ENCODE assay signal across 14 cellular contexts in the genomic region with DNA sequence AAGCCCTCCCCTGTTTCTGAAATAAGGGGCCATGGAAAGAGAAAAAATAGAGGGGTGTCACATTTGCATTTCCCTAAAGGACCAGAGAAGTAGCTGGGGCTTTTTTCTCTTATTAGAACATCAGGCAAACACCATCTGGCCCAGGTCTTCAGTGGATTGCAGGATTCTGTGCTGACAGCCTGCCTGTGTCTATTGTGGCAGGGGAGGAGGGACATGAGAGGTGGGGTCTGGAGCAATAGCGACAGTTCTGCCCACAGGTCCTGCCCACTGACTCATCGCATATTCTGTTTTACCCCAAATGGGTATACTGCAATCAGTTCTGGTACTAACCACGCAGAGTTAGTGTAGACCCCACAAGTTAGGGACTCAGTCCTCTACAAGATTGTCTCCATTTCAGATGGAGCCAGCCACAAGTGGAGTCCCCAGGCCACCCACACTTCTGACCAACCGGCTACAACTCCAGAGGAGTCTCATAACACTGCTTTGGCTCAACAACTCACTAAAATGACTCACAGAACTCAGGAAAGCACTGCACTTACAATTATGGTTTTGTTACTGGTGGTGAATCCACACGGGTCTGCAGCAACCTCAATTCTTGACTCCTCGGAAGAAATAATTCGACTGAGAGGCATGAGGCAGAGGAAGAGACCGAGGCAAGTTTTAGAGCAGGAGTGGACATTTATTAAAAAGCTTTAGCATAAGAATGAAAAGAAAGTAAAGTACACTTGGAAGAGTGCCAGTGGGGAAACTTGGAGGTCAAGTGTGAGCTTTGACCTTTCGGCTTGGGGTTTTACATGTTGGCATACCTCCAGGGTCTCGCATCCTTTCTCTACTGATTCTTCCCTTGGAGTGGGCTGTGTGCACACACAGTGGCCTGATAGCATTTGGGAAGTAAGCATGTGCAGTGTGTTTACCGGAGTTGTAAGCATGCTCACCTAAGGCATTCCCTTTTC.
DNase-seq lines count a peak whose midpoint lies in the region; ATAC-seq, FAIRE-seq and TF ChIP-seq lines count a peak whose summit lies in the region.
"Had no signal": no experiment of that assay in that cellular context is flagged by ENCODE, and none has a peak within 500 bp of the region (broad histone marks: within the 10 kb centered on the region; RNA-seq: fewer than 3 reads in every experiment).

No MANE protein-coding gene starts in this region.

- H3K9me3 Mint-ChIP-seq in activated naive CD4-positive, alpha-beta T cell treated with anti-CD3 and anti-CD28 coated beads for 36 hours = peaks cover 4% of the 10 kb centered on the region
- H3K9me3 Mint-ChIP-seq in activated CD8-positive, alpha-beta memory T cell treated with anti-CD3 and anti-CD28 coated beads, Interleukin-2, amount 10 ng/mL, durations not matched to agents 7 days and 5 days (ENCODE audit: low read depth) = no peaks in the 10 kb centered on the region
- H3K9me3 Mint-ChIP-seq: activated T-cell treated with anti-CD3 and anti-CD28 coated beads, Interleukin-2, amount 50 U/mL, for 72 hours had no signal

- POLR2A ChIA-PET in HepG2 (lab: Yijun Ruan, JAX) = no interaction called here

- no peak overlapping the region for H3K9ac ChIP-seq in HepG2 (ENCODE audit: insufficient read depth, low read depth, low read length)
- H3K9ac ChIP-seq: KMS-11 had no signal

- no peak for TF ChIP-seq EP300 in HepG2 (IDR thresholded peaks at IDR 0.05; ENCODE audit: low read depth in 2 of 2, low read length in 2 of 2)
- TF ChIP-seq EP300 in HepG2 (CRISPR knock-in tag; IDR thresholded peaks at IDR 0.05; ENCODE audit: borderline replicate concordance) = no peak
- TF ChIP-seq EP300 in stomach (IDR thresholded peaks at IDR 0.05) = no peak

- H3K27ac Mint-ChIP-seq in activated naive CD4-positive, alpha-beta T cell treated with anti-CD3 and anti-CD28 coated beads for 36 hours = no peak overlapping the region
- H3K27ac Mint-ChIP-seq in activated CD8-positive, alpha-beta memory T cell treated with anti-CD3 and anti-CD28 coated beads, Interleukin-2, amount 10 ng/mL, durations not matched to agents 7 days and 5 days = no peak overlapping the region
- H3K27ac Mint-ChIP-seq: activated CD4-positive, alpha-beta T cell treated with anti-CD3 and anti-CD28 coated beads for 36 hours; activated T-cell treated with anti-CD3 and anti-CD28 coated beads, Interleukin-2, amount 50 U/mL, for 72 hours had no signal

- no peak overlapping the region for H3K4me3 Mint-ChIP-seq in activated naive CD4-positive, alpha-beta T cell treated with anti-CD3 and anti-CD28 coated beads for 36 hours
- H3K4me3 Mint-ChIP-seq in activated CD8-positive, alpha-beta memory T cell treated with anti-CD3 and anti-CD28 coated beads, Interleukin-2, amount 10 ng/mL, durations not matched to agents 7 days and 5 days = no peak overlapping the region
- H3K4me3 Mint-ChIP-seq: activated CD4-positive, alpha-beta T cell treated with anti-CD3 and anti-CD28 coated beads for 36 hours; activated T-cell treated with anti-CD3 and anti-CD28 coated beads, Interleukin-2, amount 50 U/mL, for 72 hours had no signal

- H2AFZ ChIP-seq in HepG2 (ENCODE audit: low read length) = no peak overlapping the region

- no peak for FAIRE-seq in HepG2 (lab: Jason Lieb, UNC)

- TF ChIP-seq POLR2A in HepG2 (IDR thresholded peaks at IDR 0.05; ENCODE audit: insufficient read depth in 1 of 2, low read depth in 2 of 2, low read length in 2 of 2) (no peak), right lobe of liver (IDR thresholded peaks at IDR 0.05) (no peak), stomach (IDR thresholded peaks at IDR 0.05) (no peak)

- H3K9me3 ChIP-seq in HepG2 (ENCODE audit: low read length) (no peaks in the 10 kb centered on the region; the same call in 1 of the 2 replicates), right lobe of liver (no peaks in the 10 kb centered on the region), stomach (peaks cover 0 to under 1% (median 0%) of the 10 kb centered on the region in 4 donors)
- H3K9me3 ChIP-seq: transverse colon had no signal

- H3K36me3 Mint-ChIP-seq in activated naive CD4-positive, alpha-beta T cell treated with anti-CD3 and anti-CD28 coated beads for 36 hours (ENCODE audit: low read depth) = no peaks in the 10 kb centered on the region
- H3K36me3 Mint-ChIP-seq in activated CD8-positive, alpha-beta memory T cell treated with anti-CD3 and anti-CD28 coated beads, Interleukin-2, amount 10 ng/mL, durations not matched to agents 7 days and 5 days = no peaks in the 10 kb centered on the region

- no peak overlapping the region for H3K4me3 ChIP-seq in HepG2 (replicated peaks in 1 of 3; ENCODE audit: insufficient read depth in 1 of 3, low read depth in 2 of 3, low read length in 3 of 3)
- H3K4me3 ChIP-seq in right lobe of liver = no peak overlapping the region
- no peak overlapping the region for H3K4me3 ChIP-seq in stomach
- H3K4me3 ChIP-seq: transverse colon had no signal

- no peaks in the 10 kb centered on the region for H4K20me1 ChIP-seq in HepG2 (ENCODE audit: insufficient read depth, low read length)

- H3K27ac ChIP-seq in HepG2 (ENCODE audit: extremely low read length, insufficient read depth, low read length) (no peak overlapping the region), right lobe of liver (no peak overlapping the region), stomach (no peak overlapping the region)
- H3K27ac ChIP-seq: KMS-11, transverse colon had no signal

- H3K36me3 ChIP-seq in HepG2 (replicated peaks in 1 of 2; ENCODE audit: control insufficient read depth in 1 of 2, insufficient read depth in 2 of 2, low read length in 2 of 2) (no peaks in the 10 kb centered on the region), right lobe of liver (no peaks in the 10 kb centered on the region), stomach (no peaks in the 10 kb centered on the region)
- H3K36me3 ChIP-seq: transverse colon had no signal

- CTCF ChIA-PET in HepG2 (lab: Yijun Ruan, JAX; ENCODE audit: low intra/inter-chr PET ratio, low total read pairs) = no interaction called here
- CTCF ChIA-PET in activated naive CD4-positive, alpha-beta T cell treated with anti-CD3 and anti-CD28 coated beads for 36 hours (lab: Charles Lee) = no interaction called here
- CTCF ChIA-PET in activated CD8-positive, alpha-beta memory T cell treated with anti-CD3 and anti-CD28 coated beads, Interleukin-2, amount 10 ng/mL, durations not matched to agents 7 days and 5 days (lab: Charles Lee) = no interaction called here

- TF ChIP-seq RAD21 in HepG2 (CRISPR knock-in tag; IDR thresholded peaks at IDR 0.05) = no peak

- no peaks in the 10 kb centered on the region for H3K79me2 ChIP-seq in HepG2 (ENCODE audit: insufficient read depth, low read length)

- DNase-seq in HepG2 (ENCODE audit: low spot score) (no peak), right lobe of liver (no peak), amniotic epithelial cell (ENCODE audit: low read depth) (peak; percentile 35), iris pigment epithelial cell (ENCODE audit: low read depth) (peak; percentile 69), stomach (no peak)
- DNase-seq in activated naive CD4-positive, alpha-beta T cell treated with anti-CD3 and anti-CD28 coated beads for 36 hours = no peak
- DNase-seq in activated CD8-positive, alpha-beta memory T cell treated with anti-CD3 and anti-CD28 coated beads, Interleukin-2, amount 10 ng/mL, durations not matched to agents 7 days and 5 days = no peak
- DNase-seq: ACHN; activated CD4-positive, alpha-beta T cell treated with anti-CD3 and anti-CD28 coated beads for 36 hours; activated T-cell treated with anti-CD3 and anti-CD28 coated beads, Interleukin-2, amount 50 U/mL, for 72 hours; effector CD4-positive, alpha-beta T cell; transverse colon had no signal

- intact Hi-C loops in HepG2 (cut with micrococcal nuclease; ENCODE audit: unreplicated experiment) (no loop called here), right lobe of liver (cut with DNase I) (no loop called here), stomach (cut with DNase I; ENCODE audit: low total_unique reads) (no loop called here)
- intact Hi-C loops in activated naive CD4-positive, alpha-beta T cell treated with anti-CD3 and anti-CD28 coated beads for 36 hours (cut with micrococcal nuclease) = no loop called here

- WGBS in HepG2 (ENCODE audit: low lambda C conversion rate) = 44% methylated on average over 11 of the region's 11 CpGs
- WGBS in right lobe of liver (ENCODE audit: insufficient coverage, low coverage, low lambda C conversion rate, missing lambda C conversion rate) = 71% methylated on average over 8 of the region's 11 CpGs
- 74 to 81% (median 79%) methylated on average over 10 to 11 of the region's 11 CpGs for WGBS in stomach, 5 donors

- in situ Hi-C loops in HepG2 (cut with HindIII; ENCODE audit: extremely low pct_ligation_motif_present, low pct_unique_long_range_greater_than_20kb) = no loop called here

- H3K27me3 ChIP-seq in HepG2 (ENCODE audit: control insufficient read depth in 1 of 2, insufficient read depth in 2 of 2, low read length in 2 of 2) (peaks cover 0 to 8% of the 10 kb centered on the region in 2 experiments; a peak in 3 of 5 replicates), right lobe of liver (no peaks in the 10 kb centered on the region), stomach (no peaks in the 10 kb centered on the region)
- H3K27me3 ChIP-seq: transverse colon had no signal

- no peak for TF ChIP-seq CTCF in HepG2 (CRISPR knock-in tag; IDR thresholded peaks at IDR 0.05)
- TF ChIP-seq CTCF in right lobe of liver (IDR thresholded peaks at IDR 0.05) = no peak
- TF ChIP-seq CTCF in stomach (IDR thresholded peaks at IDR 0.05) = no peak

- no TSS peak for BruUV-seq in HepG2 (replicated peaks; lab: Mats Ljungman, UMichigan)

- peaks cover 6% of the 10 kb centered on the region for H3K4me1 Mint-ChIP-seq in activated naive CD4-positive, alpha-beta T cell treated with anti-CD3 and anti-CD28 coated beads for 36 hours (ENCODE audit: low read depth)
- no peaks in the 10 kb centered on the region for H3K4me1 Mint-ChIP-seq in activated CD8-positive, alpha-beta memory T cell treated with anti-CD3 and anti-CD28 coated beads, Interleukin-2, amount 10 ng/mL, durations not matched to agents 7 days and 5 days
- H3K4me1 Mint-ChIP-seq: activated CD4-positive, alpha-beta T cell treated with anti-CD3 and anti-CD28 coated beads for 36 hours had no signal

- H3K4me1 ChIP-seq in HepG2 (ENCODE audit: insufficient read depth, low read length) (peaks cover 32% of the 10 kb centered on the region; the same call in 1 of the 2 replicates), right lobe of liver (peaks cover 0 to 7% (median 0%) of the 10 kb centered on the region in 4 donors), stomach (no peaks in the 10 kb centered on the region)

- H3K4me2 ChIP-seq in HepG2 (ENCODE audit: low read depth, low read length) = no peak overlapping the region
- H3K4me2 ChIP-seq: KMS-11 had no signal

- H3K27me3 Mint-ChIP-seq in activated naive CD4-positive, alpha-beta T cell treated with anti-CD3 and anti-CD28 coated beads for 36 hours (ENCODE audit: low read depth) = peaks cover 7% of the 10 kb centered on the region
- H3K27me3 Mint-ChIP-seq in activated CD8-positive, alpha-beta memory T cell treated with anti-CD3 and anti-CD28 coated beads, Interleukin-2, amount 10 ng/mL, durations not matched to agents 7 days and 5 days = peaks cover 11% of the 10 kb centered on the region
- H3K27me3 Mint-ChIP-seq: activated CD4-positive, alpha-beta T cell treated with anti-CD3 and anti-CD28 coated beads for 36 hours had no signal

- ATAC-seq in HepG2 = peak; percentile 34; the same call in 1 of the 3 replicates
- no peak for ATAC-seq in right lobe of liver
- ATAC-seq in HG03342 (IDR thresholded peaks at IDR 0.05; ENCODE audit: unreplicated experiment) = no peak
- no peak for ATAC-seq in activated CD8-positive, alpha-beta memory T cell treated with anti-CD3 and anti-CD28 coated beads, Interleukin-2, amount 10 ng/mL, durations not matched to agents 7 days and 5 days
- ATAC-seq: activated CD4-positive, alpha-beta T cell treated with anti-CD3 and anti-CD28 coated beads for 36 hours; activated T-cell treated with anti-CD3 and anti-CD28 coated beads, Interleukin-2, amount 50 U/mL, for 72 hours had no signal

Comparison
In these comparisons a context has a peak if more than half of its experiments do, and no peak if none do; other contexts are left out.
1. DNase-seq: peak in amniotic epithelial cell (single experiment) and iris pigment epithelial cell (single experiment); none in HepG2 (single experiment), right lobe of liver (0 of 3), activated naive CD4-positive, alpha-beta T cell treated with anti-CD3 and anti-CD28 coated beads for 36 hours (single experiment), stomach (single experiment) and activated CD8-positive, alpha-beta memory T cell treated with anti-CD3 and anti-CD28 coated beads, Interleukin-2, amount 10 ng/mL, durations not matched to agents 7 days and 5 days (single experiment).